ENCODE assay signal across 19 cellular contexts in genomic region chr3:16429086-16429485, GRCh38.
DNase-seq lines count a peak whose midpoint lies in the region; ATAC-seq and TF ChIP-seq lines count a peak whose summit lies in the region.
"Had no signal": no experiment of that assay in that cellular context is flagged by ENCODE, and none has a peak within 500 bp of the region (broad histone marks: within the 10 kb centered on the region; RNA-seq: fewer than 3 reads in every experiment).

No MANE protein-coding gene starts in this region.

- H2AFZ ChIP-seq in SK-N-SH (ENCODE audit: low read depth): no peak overlapping the region
- H2AFZ ChIP-seq: hepatocyte, parathyroid adenoma had no signal

- no peaks in the 10 kb centered on the region for H3K9me3 Mint-ChIP-seq in activated naive CD4-positive, alpha-beta T cell treated with anti-CD3 and anti-CD28 coated beads, Interleukin-2, amount 50 U/mL, for 24 hours
- H3K9me3 Mint-ChIP-seq: naive B cell had no signal

- TF ChIP-seq CTCF in SK-N-SH (IDR thresholded peaks at IDR 0.05) (no peak), fibroblast of villous mesenchyme (IDR thresholded peaks at IDR 0.05; ENCODE audit: insufficient read depth, low read depth, low read length) (no peak), suprapubic skin (IDR thresholded peaks at IDR 0.05) (no peak)

- peaks cover 20% of the 10 kb centered on the region for H3K4me1 Mint-ChIP-seq in activated naive CD4-positive, alpha-beta T cell treated with anti-CD3 and anti-CD28 coated beads, Interleukin-2, amount 50 U/mL, for 24 hours

- H3K4me1 ChIP-seq in SK-N-SH (ENCODE audit: control insufficient read depth in 1 of 2, insufficient read depth in 2 of 2, low read depth in 1 of 2, low read length in 1 of 2) (peaks cover 4 to 10% of the 10 kb centered on the region in 2 experiments; a peak in 2 of 4 replicates), suprapubic skin (peaks cover 8% of the 10 kb centered on the region)
- H3K4me1 ChIP-seq: body of pancreas, parathyroid adenoma had no signal

- no peak for TF ChIP-seq EP300 in SK-N-SH (IDR thresholded peaks at IDR 0.05; ENCODE audit: borderline replicate concordance in 1 of 2, low read depth in 1 of 2, low read length in 1 of 2)
- TF ChIP-seq EP300 in suprapubic skin (IDR thresholded peaks at IDR 0.05): no peak

- no peak for TF ChIP-seq RAD21 in SK-N-SH (IDR thresholded peaks at IDR 0.05; ENCODE audit: low read length)

- TF ChIP-seq POLR2A in suprapubic skin (IDR thresholded peaks at IDR 0.05): no peak

- H3K9ac ChIP-seq in SK-N-SH: no peak overlapping the region
- H3K9ac ChIP-seq: BLaER1 treated with 17β-estradiol and CSF1 and Interleukin-3, amounts not matched to agents 10 nM and 100 nM; parathyroid adenoma had no signal

- H3K4me3 ChIP-seq in SK-N-SH (ENCODE audit: low read depth in 2 of 2, low read length in 1 of 2) (no peak overlapping the region), fibroblast of villous mesenchyme (ENCODE audit: low read depth, low read length) (no peak overlapping the region), suprapubic skin (no peak overlapping the region)
- H3K4me3 ChIP-seq: BLaER1 treated with 17β-estradiol and CSF1 and Interleukin-3, amounts not matched to agents 10 nM and 100 nM; body of pancreas; coronary artery; hepatocyte; stomach had no signal

- peaks cover 34% of the 10 kb centered on the region for H3K36me3 Mint-ChIP-seq in activated naive CD4-positive, alpha-beta T cell treated with anti-CD3 and anti-CD28 coated beads, Interleukin-2, amount 50 U/mL, for 24 hours

- no peaks in the 10 kb centered on the region for H3K9me2 ChIP-seq in SK-N-SH

- no peak overlapping the region for H3K4me3 Mint-ChIP-seq in activated naive CD4-positive, alpha-beta T cell treated with anti-CD3 and anti-CD28 coated beads, Interleukin-2, amount 50 U/mL, for 24 hours
- H3K4me3 Mint-ChIP-seq: naive B cell had no signal

- ATAC-seq in GM21423 (IDR thresholded peaks at IDR 0.05; ENCODE audit: unreplicated experiment) (no peak), HG03045 (IDR thresholded peaks at IDR 0.05; ENCODE audit: unreplicated experiment) (no peak)
- ATAC-seq: body of pancreas, sciatic nerve had no signal

- POLR2A ChIA-PET in SK-N-SH (lab: Yijun Ruan, JAX): no interaction called here

- H4K20me1 ChIP-seq in SK-N-SH (ENCODE audit: insufficient read depth): no peaks in the 10 kb centered on the region

- DNase-seq in activated naive CD4-positive, alpha-beta T cell treated with anti-CD3 and anti-CD28 coated beads, Interleukin-2, amount 50 U/mL, for 16 hours: no peak
- no peak for DNase-seq in SK-N-SH
- peak; percentile 53 for DNase-seq in fibroblast of villous mesenchyme (ENCODE audit: low read depth)
- DNase-seq in suprapubic skin (ENCODE audit: low spot score in 2 of 2): no peak
- no peak for DNase-seq in stimulated activated CD4-positive, alpha-beta T cell treated with anti-CD3 and anti-CD28 coated beads, Interleukin-2, amount 100 ng/mL, for 48 hours
- DNase-seq: activated naive CD4-positive, alpha-beta T cell; body of pancreas; naive B cell; NCI-H1417; NCI-H510A treated with DMSO at 0.1 percent for 48 hours; stomach had no signal

- peaks cover 15% of the 10 kb centered on the region for H3K79me2 ChIP-seq in SK-N-SH (ENCODE audit: insufficient read depth)
- H3K79me2 ChIP-seq: hepatocyte, parathyroid adenoma had no signal

- peak overlapping the region in 1 of 2 experiments; percentile 13; a peak in 1 of 4 replicates for H3K27ac ChIP-seq in SK-N-SH (ENCODE audit: low read depth in 2 of 2, low read length in 1 of 2)
- peak overlapping the region; percentile 24 for H3K27ac ChIP-seq in suprapubic skin
- H3K27ac ChIP-seq: BLaER1 treated with 17β-estradiol and CSF1 and Interleukin-3, amounts not matched to agents 10 nM and 100 nM; body of pancreas; coronary artery; hepatocyte; parathyroid adenoma had no signal

- CTCF ChIA-PET in SK-N-SH (lab: Yijun Ruan, JAX): interaction anchor here (1.1 kb wide), 1 partner anchor 38 kb away, joined by 3 read pairs; no protein-coding TSS in a partner anchor

- 30% methylated on average over 1 of the region's 1 CpG for WGBS in SK-N-SH (ENCODE audit: low lambda C conversion rate)
- WGBS in suprapubic skin: 36% methylated on average over 1 of the region's 1 CpG

- no peak overlapping the region for H3K4me2 ChIP-seq in SK-N-SH
- H3K4me2 ChIP-seq: BLaER1 treated with 17β-estradiol and CSF1 and Interleukin-3, amounts not matched to agents 10 nM and 100 nM; hepatocyte had no signal

- H3K9me3 ChIP-seq in SK-N-SH: no peaks in the 10 kb centered on the region
- no peaks in the 10 kb centered on the region for H3K9me3 ChIP-seq in suprapubic skin
- H3K9me3 ChIP-seq: body of pancreas, stomach had no signal

- H3F3A ChIP-seq in SK-N-SH (replicated peaks; ENCODE audit: insufficient read depth): no peaks in the 10 kb centered on the region

- H3K27ac Mint-ChIP-seq in activated naive CD4-positive, alpha-beta T cell treated with anti-CD3 and anti-CD28 coated beads, Interleukin-2, amount 50 U/mL, for 24 hours: peak overlapping the region; percentile 2
- H3K27ac Mint-ChIP-seq: naive B cell had no signal

- H3K27me3 Mint-ChIP-seq in activated naive CD4-positive, alpha-beta T cell treated with anti-CD3 and anti-CD28 coated beads, Interleukin-2, amount 50 U/mL, for 24 hours: no peaks in the 10 kb centered on the region

- H3K36me3 ChIP-seq in SK-N-SH (replicated peaks in 1 of 2; ENCODE audit: control insufficient read depth in 1 of 2, insufficient read depth in 2 of 2, low read length in 1 of 2) (peaks cover 7 to 9% of the 10 kb centered on the region in 2 experiments), suprapubic skin (peaks cover 4% of the 10 kb centered on the region)

- H3K27me3 ChIP-seq in SK-N-SH (ENCODE audit: insufficient read depth) (no peaks in the 10 kb centered on the region), suprapubic skin (no peaks in the 10 kb centered on the region)
- H3K27me3 ChIP-seq: BLaER1 treated with 17β-estradiol and CSF1 and Interleukin-3, amounts not matched to agents 10 nM and 100 nM; body of pancreas; hepatocyte; stomach had no signal

TF ChIP-seq in SK-N-SH, 30 proteins besides CTCF, POLR2A, EP300 and RAD21:
- no peak for TF ChIP-seq FOXJ3 (CRISPR knock-in tag; IDR thresholded peaks at IDR 0.05)
- peak; percentile 53 for TF ChIP-seq PBX3 (IDR thresholded peaks at IDR 0.05)
- no peak for TF ChIP-seq TAF1 (IDR thresholded peaks at IDR 0.05; ENCODE audit: borderline replicate concordance, low read depth, low read length)
- 0 out of 2 replicates have a peak, but pooled peaks have one; percentile 9 for TF ChIP-seq JUND (IDR thresholded peaks at IDR 0.05)
- 0 out of 2 replicates have a peak, but pooled peaks have one; percentile 17 for TF ChIP-seq FOSL2 (IDR thresholded peaks at IDR 0.05; ENCODE audit: borderline replicate concordance, low read depth)
